14 cellular contexts compared by ENCODE assay signal in genomic region chr16:75004460-75004859, GRCh38. TPM values are rescaled to one million over a fixed set of nuclear protein-coding genes. Genes with fewer than 3 reads are reported as not detected.
DNase-seq lines count a peak whose midpoint lies in the region; ATAC-seq and TF ChIP-seq lines count a peak whose summit lies in the region.
"Had no signal": no experiment of that assay in that cellular context is flagged by ENCODE, and none has a peak within 500 bp of the region (broad histone marks: within the 10 kb centered on the region; RNA-seq: fewer than 3 reads in every experiment).

No MANE protein-coding gene starts in this region.

- H3K4me1 ChIP-seq in BLaER1 (peaks cover 70% of the 10 kb centered on the region), DND-41 (ENCODE audit: insufficient read depth, low read length) (peaks cover 79% of the 10 kb centered on the region)

- H3K4me2 ChIP-seq in BLaER1 (peak overlapping the region; percentile 97), DND-41 (ENCODE audit: insufficient read depth, low read length) (peak overlapping the region; percentile 91)
- H3K4me2 ChIP-seq: GM23338 had no signal

- no peaks in the 10 kb centered on the region for H3K9me3 Mint-ChIP-seq in activated T-helper 17 cell treated with anti-CD3 and anti-CD28 coated beads, Interleukin-2, amount 50 U/mL, for 72 hours
- H3K9me3 Mint-ChIP-seq in neural crest cell, result no peaks in the 10 kb centered on the region
- no peaks in the 10 kb centered on the region for H3K9me3 Mint-ChIP-seq in HFFc6
- H3K9me3 Mint-ChIP-seq: CD8-positive, alpha-beta T cell; GM23338 had no signal

- H3K27ac Mint-ChIP-seq in activated T-helper 17 cell treated with anti-CD3 and anti-CD28 coated beads, Interleukin-2, amount 50 U/mL, for 72 hours, result no peak overlapping the region
- no peak overlapping the region for H3K27ac Mint-ChIP-seq in neural crest cell (ENCODE audit: unreplicated experiment)
- no peak overlapping the region for H3K27ac Mint-ChIP-seq in HFFc6
- H3K27ac Mint-ChIP-seq: B cell; CD14-positive monocyte; CD8-positive, alpha-beta T cell; GM23338 had no signal

- no peak overlapping the region for H3K9ac ChIP-seq in BLaER1
- no peak overlapping the region for H3K9ac ChIP-seq in DND-41 (ENCODE audit: low read depth, low read length)

- H3K27me3 Mint-ChIP-seq in activated T-helper 17 cell treated with anti-CD3 and anti-CD28 coated beads, Interleukin-2, amount 50 U/mL, for 72 hours, result no peaks in the 10 kb centered on the region
- no peaks in the 10 kb centered on the region for H3K27me3 Mint-ChIP-seq in neural crest cell (ENCODE audit: low read depth)
- peaks cover 2% of the 10 kb centered on the region; the same call in 1 of the 2 replicates for H3K27me3 Mint-ChIP-seq in HFFc6 (ENCODE audit: insufficient read depth)

- H3K36me3 ChIP-seq in BLaER1 (peaks cover 63% of the 10 kb centered on the region), DND-41 (ENCODE audit: insufficient read depth, low read length) (peaks cover 77% of the 10 kb centered on the region)

- H3K9me3 ChIP-seq in BLaER1 (peaks cover 36% of the 10 kb centered on the region), DND-41 (ENCODE audit: insufficient read depth, low read length, severe bottlenecking) (no peaks in the 10 kb centered on the region)
- H3K9me3 ChIP-seq: Caco-2 had no signal

- H3K4me3 ChIP-seq in BLaER1, result no peak overlapping the region
- peak overlapping the region in 1 of 2 experiments; percentile 94; a peak in 2 of 4 replicates for H3K4me3 ChIP-seq in DND-41 (ENCODE audit: low read depth in 1 of 2, low read length in 2 of 2)
- H3K4me3 ChIP-seq: GM23338 had no signal

- TF ChIP-seq CTCF in DND-41 (IDR thresholded peaks at IDR 0.05; ENCODE audit: borderline replicate concordance, extremely low read depth, low read length, poor library complexity, severe bottlenecking) (no peak), neural crest cell (conservative IDR thresholded peaks at IDR 0.05) (no peak), omental fat pad (IDR thresholded peaks at IDR 0.05) (no peak), HFFc6 (IDR thresholded peaks at IDR 0.05) (no peak)

- no peak for DNase-seq in DND-41
- DNase-seq in neural crest cell (ENCODE audit: low read depth, low spot score), result no peak
- DNase-seq in activated CD8-positive, alpha-beta memory T cell treated with anti-CD3 and anti-CD28 coated beads, Interleukin-2, amount 50 U/mL, for 48 hours, result no peak
- no peak for DNase-seq in omental fat pad (ENCODE audit: low spot score)
- DNase-seq in HFFc6, result no peak
- DNase-seq: Caco-2; CD8-positive, alpha-beta T cell; GF-D8; H7 had no signal

- H3K27me3 ChIP-seq in BLaER1 (no peaks in the 10 kb centered on the region), DND-41 (ENCODE audit: insufficient read depth, low read length, poor library complexity) (no peaks in the 10 kb centered on the region)

- no peak overlapping the region for H2AFZ ChIP-seq in DND-41 (ENCODE audit: low read depth, low read length)
- H2AFZ ChIP-seq: GM23338 had no signal

- peaks cover 100% of the 10 kb centered on the region for H3K79me2 ChIP-seq in DND-41 (ENCODE audit: insufficient read depth, low read length)

- H3K4me1 Mint-ChIP-seq in activated T-helper 17 cell treated with anti-CD3 and anti-CD28 coated beads, Interleukin-2, amount 50 U/mL, for 72 hours, result peaks cover 54% of the 10 kb centered on the region
- H3K4me1 Mint-ChIP-seq in neural crest cell (peaks cover 27% of the 10 kb centered on the region), HFFc6 (ENCODE audit: low read depth) (peaks cover 52% of the 10 kb centered on the region)

- H4K20me1 ChIP-seq in BLaER1 (peaks cover 100% of the 10 kb centered on the region), DND-41 (ENCODE audit: insufficient read depth, low read length) (peaks cover 98% of the 10 kb centered on the region)

- H3K27ac ChIP-seq in BLaER1, result no peak overlapping the region
- H3K27ac ChIP-seq in DND-41 (ENCODE audit: low read length), result no peak overlapping the region

- peak overlapping the region; percentile 95 for H3K4me3 Mint-ChIP-seq in activated T-helper 17 cell treated with anti-CD3 and anti-CD28 coated beads, Interleukin-2, amount 50 U/mL, for 72 hours
- H3K4me3 Mint-ChIP-seq in neural crest cell (peak overlapping the region; percentile 67), HFFc6 (no peak overlapping the region)
- H3K4me3 Mint-ChIP-seq: B cell; CD14-positive monocyte; CD8-positive, alpha-beta T cell; GM23338 had no signal

- peaks cover 47% of the 10 kb centered on the region for H3K36me3 Mint-ChIP-seq in activated T-helper 17 cell treated with anti-CD3 and anti-CD28 coated beads, Interleukin-2, amount 50 U/mL, for 72 hours (ENCODE audit: low read depth)
- H3K36me3 Mint-ChIP-seq in neural crest cell (ENCODE audit: low read depth) (peaks cover 7% of the 10 kb centered on the region), HFFc6 (ENCODE audit: low read depth) (peaks cover 16% of the 10 kb centered on the region)
- H3K36me3 Mint-ChIP-seq: CD8-positive, alpha-beta T cell had no signal

- ATAC-seq in DND-41 (ENCODE audit: insufficient read depth, low read depth) (no peak), omental fat pad (ENCODE audit: low FRiP score) (no peak)
- no peak for ATAC-seq in activated T-helper 17 cell treated with anti-CD3 and anti-CD28 coated beads, Interleukin-2, amount 50 U/mL, for 72 hours (replicated peaks)
- ATAC-seq: CD8-positive, alpha-beta T cell; GM23338 had no signal

RNA-seq across cellular contexts. Expression of gene ZNRF1, which starts 5.6 kb away (rescaled TPM):
- total RNA-seq in activated T-helper 17 cell treated with anti-CD3 and anti-CD28 coated beads, Interleukin-2, amount 50 U/mL, for 72 hours, result 10 to 100 TPM; 58.2 to 88.4 TPM
- total RNA-seq in neural crest cell (48.4 and 54.8 TPM in 2 replicates), omental fat pad (10 to 100 TPM in 3 of 4 donors, 1 to 10 TPM in 1; 7.5 to 20.7 (median 15.1) TPM)
- 10 to 100 TPM; 21.7 to 31.3 (median 28.0) TPM for total RNA-seq in HFFc6 (2021; fragmentation: NEBNext Ultra II Directional; extraction: Animal tissue kit (Norgen Biotek cat#: 25700))

RNA-seq across cellular contexts. Expression of gene WDR59, which starts 19.5 kb away (rescaled TPM):
- 100 to 1,000 TPM; 107 to 154 TPM for total RNA-seq in activated T-helper 17 cell treated with anti-CD3 and anti-CD28 coated beads, Interleukin-2, amount 50 U/mL, for 72 hours
- 85.3 and 87.6 TPM in 2 replicates for total RNA-seq in neural crest cell
- total RNA-seq in omental fat pad, result 10 to 100 TPM; 16.3 to 30.6 (median 21.8) TPM
- total RNA-seq in HFFc6 (2021; fragmentation: NEBNext Ultra II Directional; extraction: Animal tissue kit (Norgen Biotek cat#: 25700)), result 10 to 100 TPM; 32.1 to 39.8 (median 37.3) TPM
